8 cellular contexts compared by ENCODE assay signal in the genomic region with DNA sequence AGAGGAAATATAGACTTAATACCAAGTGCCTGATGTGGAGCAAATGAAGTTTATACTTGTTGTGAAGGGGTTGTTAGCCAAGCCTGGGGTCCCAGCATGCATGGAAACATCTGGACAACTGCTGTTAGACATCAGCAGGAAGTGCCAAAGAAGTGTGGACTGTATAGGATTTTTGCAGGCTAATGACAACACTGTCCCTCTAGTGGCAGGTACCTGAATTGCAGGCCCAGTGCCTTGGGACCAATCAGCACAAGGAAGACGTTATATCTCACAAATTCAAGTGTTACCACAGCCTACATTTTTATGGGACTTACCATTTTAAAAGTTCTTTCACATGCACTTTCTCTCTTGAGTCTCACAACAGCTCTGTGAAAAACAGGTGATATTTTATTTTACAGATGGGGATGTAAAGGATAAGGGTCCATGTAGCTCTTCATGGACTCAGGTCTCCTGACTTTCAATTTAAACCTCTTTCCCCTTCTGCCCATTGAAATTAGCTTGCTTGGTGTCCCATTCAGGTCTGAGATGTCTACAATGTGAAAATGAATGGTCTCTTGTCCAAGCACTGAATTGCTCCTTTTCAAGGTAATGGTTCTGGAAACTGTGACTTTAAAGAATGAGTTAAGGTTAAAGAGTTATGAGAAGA.
DNase-seq lines count a peak whose midpoint lies in the region; ATAC-seq and TF ChIP-seq lines count a peak whose summit lies in the region.

No MANE protein-coding gene starts in this region.

- H3K27me3 ChIP-seq in kidney epithelial cell (ENCODE audit: control insufficient read depth, insufficient read depth, low read length) = peaks cover 3% of the 10 kb centered on the region

- H3K36me3 ChIP-seq in kidney epithelial cell (ENCODE audit: control insufficient read depth, insufficient read depth, low read length) = no peaks in the 10 kb centered on the region

- peak; percentile 66 for ATAC-seq in T-helper 17 cell

- no peak overlapping the region for H3K27ac Mint-ChIP-seq in T-helper 17 cell

- H3K9me3 ChIP-seq in T-helper 17 cell (ENCODE audit: control insufficient read depth, low read length, poor library complexity, severe bottlenecking) = no peaks in the 10 kb centered on the region

- H3K4me1 Mint-ChIP-seq in T-helper 17 cell = no peaks in the 10 kb centered on the region

- DNase-seq in GM10248 (ENCODE audit: extremely low spot score) (peak; percentile 68), HT1080 (ENCODE audit: low read depth) (peak; percentile 64), T-helper 17 cell (peak in 2 of 3 donors; percentile 18 to 27), astrocyte of the hippocampus (ENCODE audit: low read depth, low spot score) (peak; percentile 55), kidney epithelial cell (ENCODE audit: low read depth) (no peak), GF-D8 (lab: John Stamatoyannopoulos, UW) (no peak), cerebellar nuclear complex (lab: John Stamatoyannopoulos, UW) (no peak)
- peak; percentile 34 for DNase-seq in stimulated activated CD8-positive, alpha-beta memory T cell treated with anti-CD3 and anti-CD28 coated beads, Interleukin-15, amount 100 ng/mL, for 24 hours (ENCODE audit: low read depth)

- TF ChIP-seq CTCF in GM10248 (IDR thresholded peaks at IDR 0.05; ENCODE audit: control extremely low read depth, extremely low read depth, low read depth, missing control alignments) (peak; percentile 92), kidney epithelial cell (IDR thresholded peaks at IDR 0.05; ENCODE audit: insufficient read depth, low read length, poor library complexity, severe bottlenecking) (peak; percentile 94)

- H3K4me3 Mint-ChIP-seq in T-helper 17 cell = no peak overlapping the region

- H3K4me3 ChIP-seq in kidney epithelial cell (ENCODE audit: low read depth, low read length) = no peak overlapping the region

- peaks cover 24% of the 10 kb centered on the region for H3K27me3 Mint-ChIP-seq in T-helper 17 cell

- no peaks in the 10 kb centered on the region for H3K36me3 Mint-ChIP-seq in T-helper 17 cell (ENCODE audit: low read depth)

- CTCF ChIA-PET in GM10248 (lab: Yijun Ruan, JAX) = interaction anchor here (1.5 to 3.4 kb wide), 11 partner anchors 10 to 179 kb away, joined by 3 to 17 read pairs (median 5); no protein-coding TSS in a partner anchor

- POLR2A ChIA-PET in GM10248 (lab: Yijun Ruan, JAX) = no interaction called here

Comparison
In these comparisons a context has a peak if more than half of its experiments do, and no peak if none do; other contexts are left out.
1. DNase-seq: peak in GM10248 (single experiment), HT1080 (single experiment), T-helper 17 cell (2 of 3), astrocyte of the hippocampus (single experiment) and stimulated activated CD8-positive, alpha-beta memory T cell treated with anti-CD3 and anti-CD28 coated beads, Interleukin-15, amount 100 ng/mL, for 24 hours (single experiment); none in kidney epithelial cell (single experiment), GF-D8 (single experiment) and cerebellar nuclear complex (0 of 2).